Comparison of ENCODE assay signal across 30 cellular contexts in genomic region chr5:128974567-128974966, GRCh38. TPM values are rescaled to one million over a fixed set of nuclear protein-coding genes. Genes with fewer than 3 reads are reported as not detected.
DNase-seq lines count a peak whose midpoint lies in the region; ATAC-seq, FAIRE-seq and TF ChIP-seq lines count a peak whose summit lies in the region.
"Had no signal": no experiment of that assay in that cellular context is flagged by ENCODE, and none has a peak within 500 bp of the region (broad histone marks: within the 10 kb centered on the region; RNA-seq: fewer than 3 reads in every experiment).

No MANE protein-coding gene starts in this region.

- no peak overlapping the region for H3K27ac Mint-ChIP-seq in activated T-cell treated with anti-CD3 and anti-CD28 coated beads, Interleukin-2, amount 50 U/mL, for 72 hours
- no peak overlapping the region for H3K27ac Mint-ChIP-seq in activated T-helper 17 cell treated with anti-CD3 and anti-CD28 coated beads, Interleukin-2, amount 50 U/mL, for 72 hours
- H3K27ac Mint-ChIP-seq: CD4-positive, CD25-positive, alpha-beta regulatory T cell; HFFc6 had no signal

- peaks cover 0 to 2% of the 10 kb centered on the region in 2 donors for H3K36me3 Mint-ChIP-seq in activated T-cell treated with anti-CD3 and anti-CD28 coated beads, Interleukin-2, amount 50 U/mL, for 72 hours (ENCODE audit: insufficient read depth in 2 of 2)
- no peaks in the 10 kb centered on the region for H3K36me3 Mint-ChIP-seq in activated T-helper 17 cell treated with anti-CD3 and anti-CD28 coated beads, Interleukin-2, amount 50 U/mL, for 72 hours (ENCODE audit: low read depth)
- H3K36me3 Mint-ChIP-seq: CD4-positive, CD25-positive, alpha-beta regulatory T cell had no signal

- H3K4me3 Mint-ChIP-seq in activated T-cell treated with anti-CD3 and anti-CD28 coated beads, Interleukin-2, amount 50 U/mL, for 72 hours = no peak overlapping the region
- no peak overlapping the region for H3K4me3 Mint-ChIP-seq in activated T-helper 17 cell treated with anti-CD3 and anti-CD28 coated beads, Interleukin-2, amount 50 U/mL, for 72 hours
- H3K4me3 Mint-ChIP-seq: CD4-positive, CD25-positive, alpha-beta regulatory T cell; HFFc6 had no signal

- TF ChIP-seq CTCF in keratinocyte (optimal IDR thresholded peaks at IDR 0.05 in 1 of 3, IDR thresholded peaks at IDR 0.05 in 1 of 3, conservative IDR thresholded peaks at IDR 0.05 in 1 of 3; ENCODE audit: extremely low read depth in 1 of 3, insufficient read depth in 2 of 3, low read length in 3 of 3) = no peak

- H3K4me3 ChIP-seq in keratinocyte (ENCODE audit: control insufficient read depth in 2 of 3, extremely low read depth in 1 of 3, insufficient read depth in 2 of 3, low read depth in 1 of 3, low read length in 3 of 3) = no peak overlapping the region
- H3K4me3 ChIP-seq: BLaER1, HAP-1, PC-9, SK-N-MC had no signal

- no peaks in the 10 kb centered on the region for H3K4me1 ChIP-seq in keratinocyte (ENCODE audit: control insufficient read depth, extremely low read depth, insufficient read depth, low read length)
- H3K4me1 ChIP-seq: BLaER1, HAP-1 had no signal

- no peaks in the 10 kb centered on the region for H3K79me2 ChIP-seq in keratinocyte (ENCODE audit: control insufficient read depth, insufficient read depth, low read length)

- H3K4me2 ChIP-seq in keratinocyte (ENCODE audit: control insufficient read depth, extremely low read depth, insufficient read depth, low read depth, low read length) = no peak overlapping the region
- H3K4me2 ChIP-seq: BLaER1, KMS-11, PC-9 had no signal

- TF ChIP-seq POLR2A in erythroblast (IDR thresholded peaks at IDR 0.05; ENCODE audit: low read length) = no peak

- no peak for FAIRE-seq in keratinocyte (lab: Jason Lieb, UNC)
- FAIRE-seq: A204.1, D721Med had no signal

- peaks cover 1 to 4% of the 10 kb centered on the region in 2 donors for H3K9me3 Mint-ChIP-seq in activated T-cell treated with anti-CD3 and anti-CD28 coated beads, Interleukin-2, amount 50 U/mL, for 72 hours
- H3K9me3 Mint-ChIP-seq in activated T-helper 17 cell treated with anti-CD3 and anti-CD28 coated beads, Interleukin-2, amount 50 U/mL, for 72 hours = peaks cover 10% of the 10 kb centered on the region

- no peaks in the 10 kb centered on the region for H3K27me3 ChIP-seq in keratinocyte (ENCODE audit: control insufficient read depth, extremely low read depth, insufficient read depth, low read length)
- H3K27me3 ChIP-seq: BLaER1 had no signal

- H3K36me3 ChIP-seq in keratinocyte (ENCODE audit: control insufficient read depth in 2 of 2, extremely low read depth in 1 of 2, insufficient read depth in 2 of 2, low read length in 2 of 2) = no peaks in the 10 kb centered on the region
- H3K36me3 ChIP-seq: BLaER1, HAP-1 had no signal

- no peaks in the 10 kb centered on the region for H4K20me1 ChIP-seq in keratinocyte (ENCODE audit: control insufficient read depth, extremely low read depth, insufficient read depth, low read length)
- H4K20me1 ChIP-seq: BLaER1 had no signal

- H3K9me3 ChIP-seq in keratinocyte (ENCODE audit: control insufficient read depth, low read depth, low read length) = no peaks in the 10 kb centered on the region
- H3K9me3 ChIP-seq: BLaER1, HAP-1 had no signal

- dilution Hi-C loops in keratinocyte (cut with MboI; ENCODE audit: extremely low pct_ligation_motif_present, low sequenced_read_pairs) = no loop called here

- H2AFZ ChIP-seq in keratinocyte (ENCODE audit: control insufficient read depth, low read length) = no peak overlapping the region
- H2AFZ ChIP-seq: PC-9 had no signal

- peaks cover 11% of the 10 kb centered on the region for H3K27me3 Mint-ChIP-seq in activated T-cell treated with anti-CD3 and anti-CD28 coated beads, Interleukin-2, amount 50 U/mL, for 72 hours (ENCODE audit: low read depth)
- peaks cover 24% of the 10 kb centered on the region for H3K27me3 Mint-ChIP-seq in activated T-helper 17 cell treated with anti-CD3 and anti-CD28 coated beads, Interleukin-2, amount 50 U/mL, for 72 hours
- H3K27me3 Mint-ChIP-seq: CD4-positive, CD25-positive, alpha-beta regulatory T cell had no signal

- H3K9ac ChIP-seq in keratinocyte (ENCODE audit: control insufficient read depth, extremely low read depth, insufficient read depth, low read length) = no peak overlapping the region
- H3K9ac ChIP-seq: BLaER1, KMS-11 had no signal

- ATAC-seq in activated T-cell treated with anti-CD3 and anti-CD28 coated beads, Interleukin-2, amount 50 U/mL, for 72 hours (replicated peaks in 1 of 2) = peak; percentile 29 to 32
- ATAC-seq in activated T-helper 17 cell treated with anti-CD3 and anti-CD28 coated beads, Interleukin-2, amount 50 U/mL, for 72 hours (replicated peaks) = peak; percentile 24
- no peak for ATAC-seq in GM18511 (IDR thresholded peaks at IDR 0.05; ENCODE audit: unreplicated experiment)
- no peak for ATAC-seq in GM18517 (IDR thresholded peaks at IDR 0.05; ENCODE audit: unreplicated experiment)

- H3K27ac ChIP-seq in keratinocyte (ENCODE audit: control insufficient read depth, insufficient read depth, low read length) = no peak overlapping the region
- H3K27ac ChIP-seq: BLaER1, KMS-11, PC-9, SK-N-MC had no signal

- DNase-seq in activated T-cell treated with anti-CD3 and anti-CD28 coated beads, Interleukin-2, amount 50 U/mL, for 72 hours = no peak
- DNase-seq in activated T-cell treated with anti-CD3 and anti-CD28 coated beads, Interleukin-2, amount 50 U/mL, for 48 hours = no peak
- peak; percentile 20 for DNase-seq in HT1080 (ENCODE audit: low read depth)
- peak; percentile 38 for DNase-seq in keratinocyte (ENCODE audit: low read depth, low spot score)
- DNase-seq in erythroblast (lab: John Stamatoyannopoulos, UW) = no peak
- DNase-seq: CD4-positive, CD25-positive, alpha-beta regulatory T cell; GOT3; HFFc6; IMR-90; NCI-H1048; NCI-H1417; NCI-H1694; NCI-H2029 treated with DMSO at 0.1 percent for 48 hours; NCI-H446 treated with DMSO at 0.1 percent for 48 hours; NCI-H526; NCI-H82; NK-92 treated with Interleukin-12 subunit alpha and Interleukin-12 subunit beta, amount 100 ng/mL, for 24 hours; PC-9; RPMI8226; SHP77 treated with DMSO at 0.1 percent for 48 hours had no signal

- H3K4me1 Mint-ChIP-seq in activated T-cell treated with anti-CD3 and anti-CD28 coated beads, Interleukin-2, amount 50 U/mL, for 72 hours (ENCODE audit: low read depth) = no peaks in the 10 kb centered on the region
- no peaks in the 10 kb centered on the region for H3K4me1 Mint-ChIP-seq in activated T-helper 17 cell treated with anti-CD3 and anti-CD28 coated beads, Interleukin-2, amount 50 U/mL, for 72 hours
- H3K4me1 Mint-ChIP-seq: CD4-positive, CD25-positive, alpha-beta regulatory T cell had no signal

- no peaks in the 10 kb centered on the region for H3K9me1 ChIP-seq in keratinocyte (ENCODE audit: control insufficient read depth, extremely low read depth, insufficient read depth, low read length)

RNA-seq across cellular contexts. Expression of gene SLC27A6, which starts 9.3 kb away (rescaled TPM):
- total RNA-seq in activated T-cell treated with anti-CD3 and anti-CD28 coated beads, Interleukin-2, amount 50 U/mL, for 72 hours = not detected
- total RNA-seq in HT1080 (2014; rRNA removed; shearing (Covaris generic)) = 0.26 and 0.27 TPM in 2 replicates
- 0.26 and 0.64 TPM in 2 replicates for polyA plus RNA-seq in HT1080 (2015; cell fraction: cytosol; rRNA removed)
- 0.34 and 0.38 TPM in 2 replicates for polyA plus RNA-seq in HT1080 (2015; cell fraction: nucleus; rRNA removed)
- not detected for total RNA-seq in activated T-helper 17 cell treated with anti-CD3 and anti-CD28 coated beads, Interleukin-2, amount 50 U/mL, for 72 hours
- 0.52 to 1.1 TPM (median 0.80 TPM) in 3 replicates for polyA plus RNA-seq in keratinocyte
- 0.10 TPM for polyA plus RNA-seq in keratinocyte (2011; ENCODE audit: low read depth)
- polyA plus RNA-seq in keratinocyte (2011; cell fraction: cytosol; rRNA removed) = 0.14 and 0.29 TPM in 2 replicates
- 1.1 and 2.0 TPM in 2 replicates for polyA plus RNA-seq in keratinocyte (2011; cell fraction: nucleus; rRNA removed)
- polyA plus RNA-seq in keratinocyte (2012; ENCODE audit: low replicate concordance) = 0.13 and 0.94 TPM in 2 replicates
- polyA minus RNA-seq in keratinocyte = 0.33 to 0.54 TPM (median 0.39 TPM) in 3 replicates
- polyA minus RNA-seq in keratinocyte (2011; cell fraction: cytosol; rRNA and poly(A)+ RNA removed) = not detected
- 1.2 and 2.2 TPM in 2 replicates for polyA minus RNA-seq in keratinocyte (2011; cell fraction: nucleus; rRNA and poly(A)+ RNA removed)
- total RNA-seq: CD4-positive, CD25-positive, alpha-beta regulatory T cell; G401; PC-9 had no signal
- polyA plus RNA-seq: CD4-positive, CD25-positive, alpha-beta regulatory T cell had no signal

Comparison
In these comparisons a context has a peak if more than half of its experiments do, and no peak if none do; other contexts are left out.
1. ATAC-seq: peak in activated T-cell treated with anti-CD3 and anti-CD28 coated beads, Interleukin-2, amount 50 U/mL, for 72 hours (2 of 2) and activated T-helper 17 cell treated with anti-CD3 and anti-CD28 coated beads, Interleukin-2, amount 50 U/mL, for 72 hours (single experiment); none in GM18511 (single experiment) and GM18517 (single experiment).
2. DNase-seq: peak in HT1080 (single experiment) and keratinocyte (single experiment); none in activated T-cell treated with anti-CD3 and anti-CD28 coated beads, Interleukin-2, amount 50 U/mL, for 72 hours (0 of 2), activated T-cell treated with anti-CD3 and anti-CD28 coated beads, Interleukin-2, amount 50 U/mL, for 48 hours (0 of 2) and erythroblast (0 of 2).